ENCODE assay signal across 1 cellular context in the genomic region with DNA sequence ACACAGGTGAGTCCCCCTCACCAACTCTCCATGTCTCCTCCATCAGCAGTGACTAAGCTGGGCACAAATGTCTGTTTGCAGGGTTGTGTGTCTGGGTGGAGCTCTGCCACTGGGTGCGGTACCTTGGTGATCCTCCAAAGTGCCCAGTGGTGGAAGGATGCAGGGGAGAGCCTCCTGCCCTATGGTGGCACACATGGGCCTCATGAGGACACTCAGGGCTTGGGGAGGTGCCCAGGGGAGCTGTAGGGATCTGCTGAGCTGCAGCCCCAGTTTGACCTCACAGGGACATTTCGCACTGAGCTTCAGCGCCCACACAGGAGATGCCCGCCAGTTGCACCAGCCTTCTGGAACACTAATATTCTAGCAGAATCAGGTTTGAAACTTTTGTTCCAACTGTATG.
TF ChIP-seq lines count a peak whose summit lies in the region.

No MANE protein-coding gene starts in this region.

TF ChIP-seq in HCT116, 20 proteins besides CTCF, POLR2A, EP300 and RAD21 (continued from another document):
- no peak for TF ChIP-seq YY1 (IDR thresholded peaks at IDR 0.05; ENCODE audit: extremely low read depth, insufficient replicate concordance, low read depth, low read length)
